6 cellular contexts compared by ENCODE assay signal in genomic region chr1:11749203-11749689, GRCh38. TPM values are rescaled to one million over a fixed set of nuclear protein-coding genes. Genes with fewer than 3 reads are reported as not detected.
DNase-seq lines count a peak whose midpoint lies in the region; ATAC-seq lines count a peak whose summit lies in the region.

No MANE protein-coding gene starts in this region.

- no peak overlapping the region for H3K9ac ChIP-seq in Karpas-422 (ENCODE audit: low read length)

- H2AFZ ChIP-seq in Karpas-422 (ENCODE audit: low read length) = no peak overlapping the region

- no peaks in the 10 kb centered on the region for H3K9me3 ChIP-seq in Karpas-422 (ENCODE audit: low read length)

- H4K20me1 ChIP-seq in Karpas-422 (ENCODE audit: insufficient read depth, low read depth, low read length) = no peaks in the 10 kb centered on the region

- no peaks in the 10 kb centered on the region for H3K9me2 ChIP-seq in Karpas-422 (replicated peaks; ENCODE audit: insufficient read depth, low read length)

- no peaks in the 10 kb centered on the region for H3K79me2 ChIP-seq in Karpas-422 (ENCODE audit: low read length)

- peak; percentile 83 for DNase-seq in DMS53 (lab: John Stamatoyannopoulos, UW)
- peak; percentile 52 for DNase-seq in Karpas-422
- DNase-seq in activated T-cell treated with anti-CD3 and anti-CD28 coated beads, Interleukin-2, amount 50 U/mL, for 1 hour = peak; percentile 62
- DNase-seq in left colon = peak in 1 of 2 donors; percentile 67
- no peak for DNase-seq in ureter (ENCODE audit: low spot score)

- H3K27me3 ChIP-seq in Karpas-422 (ENCODE audit: low read length) = no peaks in the 10 kb centered on the region

- intact Hi-C loops in left colon (cut with DNase I, micrococcal nuclease) = no loop called here

- H3K4me3 ChIP-seq in Karpas-422 (ENCODE audit: low read length) = no peak overlapping the region

- no peaks in the 10 kb centered on the region for H3K36me3 ChIP-seq in Karpas-422 (ENCODE audit: insufficient read depth, low read length)

- no peak overlapping the region for H3K27ac ChIP-seq in Karpas-422 (ENCODE audit: low read length)

- ATAC-seq in left colon = peak; percentile 97
- no peak for ATAC-seq in GM19351 (IDR thresholded peaks at IDR 0.05; ENCODE audit: unreplicated experiment)

- H3K4me1 ChIP-seq in Karpas-422 (ENCODE audit: low read length) = no peaks in the 10 kb centered on the region

- H3K4me2 ChIP-seq in Karpas-422 (ENCODE audit: low read depth, low read length, poor library complexity, severe bottlenecking) = no peak overlapping the region

RNA-seq across cellular contexts. Expression of gene C1orf167, which starts 12.7 kb away (rescaled TPM):
- total RNA-seq in Karpas-422 (2014; rRNA removed; shearing (Covaris generic); ENCODE audit: low replicate concordance) = not detected in 2 replicates
- total RNA-seq in left colon = not detected
- total RNA-seq in ureter = 0.68 TPM

RNA-seq across cellular contexts. Expression of gene AGTRAP, which starts 13.3 kb away (rescaled TPM):
- 24.3 and 24.9 TPM in 2 replicates for total RNA-seq in Karpas-422 (2014; rRNA removed; shearing (Covaris generic); ENCODE audit: low replicate concordance)
- total RNA-seq in left colon (10 to 100 TPM; 12.3 to 16.7 TPM), ureter (33.1 TPM)

RNA-seq across cellular contexts. Expression of gene MTHFR, which starts 56.5 kb away (rescaled TPM):
- total RNA-seq in Karpas-422 (2014; rRNA removed; shearing (Covaris generic); ENCODE audit: low replicate concordance) = 32.5 and 57.0 TPM in 2 replicates
- total RNA-seq in left colon (10 to 100 TPM; 44.8 to 48.2 TPM), ureter (55.4 TPM)

RNA-seq across cellular contexts. Expression of gene CLCN6, which starts 56.7 kb away (rescaled TPM):
- total RNA-seq in Karpas-422 (2014; rRNA removed; shearing (Covaris generic); ENCODE audit: low replicate concordance) = 20.0 and 22.0 TPM in 2 replicates
- total RNA-seq in left colon = 10 to 100 TPM; 14.6 to 20.4 TPM
- total RNA-seq in ureter = 25.9 TPM

RNA-seq across cellular contexts. Expression of gene DRAXIN, which starts 57.7 kb away (rescaled TPM):
- total RNA-seq in Karpas-422 (2014; rRNA removed; shearing (Covaris generic); ENCODE audit: low replicate concordance) = not detected in 2 replicates
- total RNA-seq in left colon (under 1 TPM; 0.06 to 0.11 TPM), ureter (0.08 TPM)
